Comparison of ENCODE assay signal across 25 cellular contexts in the genomic region with DNA sequence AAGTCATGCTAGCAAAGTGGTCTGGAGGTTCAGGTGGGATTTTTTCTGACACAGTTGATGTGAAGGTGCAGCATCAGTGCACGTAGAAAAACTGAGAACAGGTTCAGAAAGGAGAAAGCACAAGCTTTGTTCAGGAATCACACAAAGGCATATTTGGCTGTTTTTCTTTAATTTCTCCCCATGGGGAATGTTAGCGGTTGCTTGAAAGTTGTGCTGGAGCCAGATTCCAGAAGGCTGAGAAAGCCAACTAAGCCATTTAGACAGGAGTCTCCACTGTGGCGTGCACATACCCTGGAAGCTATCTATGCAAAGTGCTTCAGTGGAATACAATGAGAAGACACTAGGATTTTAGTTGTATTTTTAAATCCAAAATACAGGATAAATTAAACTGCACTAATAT.
"Had no signal": no experiment of that assay in that cellular context is flagged by ENCODE, and none has a peak within 500 bp of the region (broad histone marks: within the 10 kb centered on the region; RNA-seq: fewer than 3 reads in every experiment).

No MANE protein-coding gene starts in this region.

- H3K4me2 ChIP-seq: PC-9 had no signal

- H3K4me1 ChIP-seq: Peyer's patch, SJCRH30 had no signal

- DNase-seq: KBM-7, MG63, NCI-H1092, NCI-H1105 treated with DMSO at 0.1 percent for 48 hours, NCI-H1417 treated with DMSO at 0.1 percent for 48 hours, NCI-H146, NCI-H1694 treated with DMSO at 0.1 percent for 48 hours, NCI-H1930, NCI-H2081, NCI-H2107, NCI-H226, NCI-H446, NCI-H510A, NCI-H524 treated with DMSO at 0.1 percent for 48 hours, NCI-H69, NCI-H774, OCI-M1, PC-9, Peyer's patch, SHP77 treated with DMSO at 0.1 percent for 48 hours, SJCRH30 had no signal

- ATAC-seq: Right ventricle myocardium inferior, SK-N-SH treated with all-trans-retinoic acid at 6 μM for 48 hours had no signal

- H3K27me3 ChIP-seq: MG63, Peyer's patch, SJCRH30 had no signal

- H3K27ac ChIP-seq: HL-60, PC-9, Peyer's patch, SJCRH30 had no signal

- H3K9me3 ChIP-seq: MG63, Peyer's patch, SJCRH30 had no signal

- FAIRE-seq: HTR-8/SVneo had no signal

- H3K36me3 ChIP-seq: MG63, Peyer's patch, SJCRH30 had no signal

- H2AFZ ChIP-seq: PC-9 had no signal

- H3K4me3 ChIP-seq: MG63, PC-9, Peyer's patch, SJCRH30 had no signal
